In the genomic region with DNA sequence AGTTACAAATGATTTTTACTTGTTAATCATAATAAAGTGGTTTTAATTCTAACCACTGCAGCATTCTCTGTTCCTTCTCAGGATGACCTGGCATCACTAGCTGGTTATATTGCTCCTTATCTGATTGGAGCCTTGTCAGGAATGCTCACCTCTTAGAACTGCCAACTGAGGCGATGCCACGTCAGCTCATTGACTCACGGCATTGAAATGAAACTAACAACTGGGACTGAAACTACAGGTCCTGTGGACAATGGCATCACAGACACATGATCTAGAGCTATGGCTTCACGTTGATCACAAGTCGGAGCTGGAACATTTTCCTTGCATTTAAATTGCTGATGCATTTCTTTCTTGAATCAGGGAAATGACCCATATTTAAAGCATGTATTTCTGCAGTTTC, we compare ENCODE assay signal across 9 cellular contexts. TPM values are rescaled to one million over a fixed set of nuclear protein-coding genes. Genes with fewer than 3 reads are reported as not detected.
DNase-seq lines count a peak whose midpoint lies in the region; ATAC-seq, FAIRE-seq and TF ChIP-seq lines count a peak whose summit lies in the region.
"Had no signal": no experiment of that assay in that cellular context is flagged by ENCODE, and none has a peak within 500 bp of the region (broad histone marks: within the 10 kb centered on the region; RNA-seq: fewer than 3 reads in every experiment).

No MANE protein-coding gene starts in this region.

- intact Hi-C loops in dorsolateral prefrontal cortex (cut with DNase I) = no loop called here

- H3K4me1 ChIP-seq in keratinocyte (ENCODE audit: control insufficient read depth, extremely low read depth, insufficient read depth, low read length) = peaks cover 22% of the 10 kb centered on the region

- H3K4me2 ChIP-seq in keratinocyte (ENCODE audit: control insufficient read depth, extremely low read depth, insufficient read depth, low read depth, low read length) = peak overlapping the region; percentile 59

- no peaks in the 10 kb centered on the region for H4K20me1 ChIP-seq in keratinocyte (ENCODE audit: control insufficient read depth, extremely low read depth, insufficient read depth, low read length)

- no peaks in the 10 kb centered on the region for H3K79me2 ChIP-seq in keratinocyte (ENCODE audit: control insufficient read depth, insufficient read depth, low read length)

- dilution Hi-C loops in keratinocyte (cut with MboI; ENCODE audit: extremely low pct_ligation_motif_present, low sequenced_read_pairs) = no loop called here

- H3K9ac ChIP-seq in keratinocyte (ENCODE audit: control insufficient read depth, extremely low read depth, insufficient read depth, low read length) = peak overlapping the region; percentile 26

- ATAC-seq in GM18508 (IDR thresholded peaks at IDR 0.05; ENCODE audit: insufficient read depth, unreplicated experiment) = peak; percentile 94
- peak; percentile 96 for ATAC-seq in HG02981 (IDR thresholded peaks at IDR 0.05; ENCODE audit: unreplicated experiment)
- no peak for ATAC-seq in GM18873 (IDR thresholded peaks at IDR 0.05; ENCODE audit: low FRiP score, unreplicated experiment)
- ATAC-seq: K562 had no signal

- H3K27me3 ChIP-seq in keratinocyte (ENCODE audit: control insufficient read depth, extremely low read depth, insufficient read depth, low read length) (no peaks in the 10 kb centered on the region), dorsolateral prefrontal cortex (peaks cover 0 to 5% (median 0%) of the 10 kb centered on the region in 45 donors)

- H3K4me3 ChIP-seq in keratinocyte (ENCODE audit: control insufficient read depth in 2 of 3, extremely low read depth in 1 of 3, insufficient read depth in 2 of 3, low read depth in 1 of 3, low read length in 3 of 3) (no peak overlapping the region), dorsolateral prefrontal cortex (peak overlapping the region in 3 of 59 donors; percentile 6 to 32 (median 15))
- H3K4me3 ChIP-seq: K562 had no signal

- H3K9me3 ChIP-seq in keratinocyte (ENCODE audit: control insufficient read depth, low read depth, low read length) = no peaks in the 10 kb centered on the region

- no peaks in the 10 kb centered on the region for H3K9me1 ChIP-seq in keratinocyte (ENCODE audit: control insufficient read depth, extremely low read depth, insufficient read depth, low read length)

- no peaks in the 10 kb centered on the region for H3K36me3 ChIP-seq in keratinocyte (ENCODE audit: control insufficient read depth in 2 of 2, extremely low read depth in 1 of 2, insufficient read depth in 2 of 2, low read length in 2 of 2)

- H3K27ac ChIP-seq in keratinocyte (ENCODE audit: control insufficient read depth, insufficient read depth, low read length) (peak overlapping the region; percentile 79), dorsolateral prefrontal cortex (no peak overlapping the region)

- peak; percentile 96 for FAIRE-seq in keratinocyte (lab: Jason Lieb, UNC)
- FAIRE-seq: K562 had no signal

- peak overlapping the region; percentile 4 for H2AFZ ChIP-seq in keratinocyte (ENCODE audit: control insufficient read depth, low read length)

- TF ChIP-seq CTCF in keratinocyte (optimal IDR thresholded peaks at IDR 0.05 in 1 of 3, IDR thresholded peaks at IDR 0.05 in 1 of 3, conservative IDR thresholded peaks at IDR 0.05 in 1 of 3; ENCODE audit: extremely low read depth in 1 of 3, insufficient read depth in 2 of 3, low read length in 3 of 3) (no peak), dorsolateral prefrontal cortex (IDR thresholded peaks at IDR 0.05 in 54 of 56, conservative IDR thresholded peaks at IDR 0.05 in 2 of 56; ENCODE audit: low read depth in 1 of 56, partially characterized antibody in 56 of 56) (no peak)

- DNase-seq in SW480 (ENCODE audit: low spot score) = peak; percentile 66
- peak; percentile 96 for DNase-seq in keratinocyte (ENCODE audit: low read depth, low spot score)
- DNase-seq in NCI-H146 treated with DMSO at 0.1 percent for 48 hours (lab: John Stamatoyannopoulos, UW; ENCODE audit: unreplicated experiment) = no peak
- no peak for DNase-seq in dorsolateral prefrontal cortex
- DNase-seq in amygdala (lab: John Stamatoyannopoulos, UW) = no peak

RNA-seq across cellular contexts. Expression of gene MAP2, which starts 54.9 kb away (rescaled TPM):
- 11.9 to 27.1 TPM (median 16.2 TPM) in 3 replicates for polyA plus RNA-seq in keratinocyte
- polyA plus RNA-seq in keratinocyte (2011; ENCODE audit: low read depth) = 151 TPM
- 17.7 and 30.9 TPM in 2 replicates for polyA plus RNA-seq in keratinocyte (2011; cell fraction: cytosol; rRNA removed)
- polyA plus RNA-seq in keratinocyte (2011; cell fraction: nucleus; rRNA removed) = 42.6 and 47.7 TPM in 2 replicates
- polyA plus RNA-seq in keratinocyte (2012; ENCODE audit: low replicate concordance) = 16.6 and 82.0 TPM in 2 replicates
- polyA minus RNA-seq in keratinocyte = 41.0 to 74.8 TPM (median 46.1 TPM) in 3 replicates
- 19.8 TPM for polyA minus RNA-seq in keratinocyte (2011; cell fraction: cytosol; rRNA and poly(A)+ RNA removed)
- 53.9 and 89.6 TPM in 2 replicates for polyA minus RNA-seq in keratinocyte (2011; cell fraction: nucleus; rRNA and poly(A)+ RNA removed)
- 1,000 to 10,000 TPM in 41 of 120 experiments, 100 to 1,000 TPM in 79; 231 to 1,291 (median 925) TPM for total RNA-seq in dorsolateral prefrontal cortex
- polyA plus RNA-seq: K562 had no signal

Comparison
In these comparisons a context has a peak if more than half of its experiments do, and no peak if none do; other contexts are left out.
1. DNase-seq: peak in SW480 (single experiment) and keratinocyte (single experiment); none in NCI-H146 treated with DMSO at 0.1 percent for 48 hours (single experiment), dorsolateral prefrontal cortex (0 of 10) and amygdala (0 of 56).